Comparison of ENCODE assay signal across 8 cellular contexts in the genomic region with DNA sequence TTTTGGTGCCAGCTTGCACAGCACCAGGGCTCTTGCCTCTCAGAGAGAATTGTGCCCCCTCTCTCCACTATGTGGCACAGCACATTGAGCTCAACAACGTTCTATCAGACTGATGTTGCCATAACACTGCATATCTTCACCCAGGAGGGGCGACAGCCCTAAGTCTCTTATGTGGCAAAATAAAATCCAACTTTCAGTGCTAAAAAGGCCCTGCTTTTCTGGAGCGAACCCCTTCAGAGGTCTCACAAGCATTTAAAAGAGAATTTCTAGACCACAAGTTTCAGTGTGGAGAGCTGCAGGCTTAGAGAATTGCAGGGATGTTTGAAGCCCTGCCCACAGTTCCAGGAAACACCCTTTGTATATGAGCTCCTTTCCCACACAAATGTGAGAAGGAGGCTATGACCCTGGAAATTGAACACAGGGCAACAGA.
DNase-seq lines count a peak whose midpoint lies in the region; TF ChIP-seq lines count a peak whose summit lies in the region.
"Had no signal": no experiment of that assay in that cellular context is flagged by ENCODE, and none has a peak within 500 bp of the region (broad histone marks: within the 10 kb centered on the region; RNA-seq: fewer than 3 reads in every experiment).

No MANE protein-coding gene starts in this region.

- H3K27ac Mint-ChIP-seq in brain (peak overlapping the region in 4 of 5 experiments; percentile 56 to 74 (median 68)), neural crest cell (ENCODE audit: unreplicated experiment) (peak overlapping the region; percentile 37)

- H3K36me3 Mint-ChIP-seq in brain (no peaks in the 10 kb centered on the region), neural crest cell (ENCODE audit: low read depth) (peaks cover 3% of the 10 kb centered on the region)

- H3K27me3 Mint-ChIP-seq in brain, result peaks cover 2% of the 10 kb centered on the region
- no peaks in the 10 kb centered on the region for H3K27me3 Mint-ChIP-seq in neural crest cell (ENCODE audit: low read depth)

- H3K4me1 Mint-ChIP-seq in brain (peaks cover 66% of the 10 kb centered on the region), neural crest cell (peaks cover 63% of the 10 kb centered on the region)

- intact Hi-C loops in posterior cingulate gyrus (cut with DNase I), result no loop called here

- peak; percentile 5 for DNase-seq in NAMALWA (ENCODE audit: low spot score)
- no peak for DNase-seq in neural crest cell (ENCODE audit: low read depth, low spot score)
- DNase-seq in posterior cingulate gyrus, result no peak
- DNase-seq in AG08396 (ENCODE audit: low spot score), result no peak
- no peak for DNase-seq in NCI-H748 (lab: John Stamatoyannopoulos, UW; ENCODE audit: unreplicated experiment)
- DNase-seq: NCI-H1092 treated with DMSO at 0.1 percent for 48 hours had no signal

- 0 out of 3 replicates have a peak, but pooled peaks have one; percentile 4 for TF ChIP-seq CTCF in GM12872 (IDR thresholded peaks at IDR 0.05; ENCODE audit: insufficient read depth, low read depth, low read length)
- no peak for TF ChIP-seq CTCF in brain (conservative IDR thresholded peaks at IDR 0.05)
- TF ChIP-seq CTCF in neural crest cell (conservative IDR thresholded peaks at IDR 0.05), result no peak

- no peak overlapping the region for H3K4me3 Mint-ChIP-seq in brain
- no peak overlapping the region for H3K4me3 Mint-ChIP-seq in neural crest cell

- H3K9me3 Mint-ChIP-seq in brain (peaks cover 9 to 20% (median 9%) of the 10 kb centered on the region in 5 experiments), neural crest cell (peaks cover 3% of the 10 kb centered on the region)
